9 cellular contexts compared by ENCODE assay signal in the genomic region with DNA sequence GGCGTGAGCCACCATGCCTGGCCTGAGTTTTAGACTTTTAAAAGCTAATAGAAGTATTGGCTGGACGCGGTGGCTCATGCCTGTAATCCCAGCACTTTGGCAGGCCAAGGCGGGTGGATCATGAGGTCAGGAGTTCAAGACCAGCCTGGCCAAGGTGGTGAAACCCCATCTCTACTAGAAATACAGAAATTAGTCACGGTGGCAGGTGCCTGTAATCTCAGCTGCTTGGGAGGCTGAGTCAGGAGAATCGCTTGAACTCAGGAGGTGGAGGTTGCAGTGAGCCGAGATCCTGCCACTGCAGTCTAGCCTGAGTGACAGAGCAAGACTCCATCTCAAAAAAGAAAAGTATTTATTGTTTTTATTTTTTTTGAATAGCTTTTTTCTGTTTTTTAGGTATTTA. TPM values are rescaled to one million over a fixed set of nuclear protein-coding genes. Genes with fewer than 3 reads are reported as not detected.
DNase-seq lines count a peak whose midpoint lies in the region; ATAC-seq and TF ChIP-seq lines count a peak whose summit lies in the region.
"Not testable (repeated sequence)": the region's sequence is repeated elsewhere in the genome, so short reads cannot be mapped to it uniquely, and the experiment has no call there.
"Had no signal": no experiment of that assay in that cellular context is flagged by ENCODE, and none has a peak within 500 bp of the region (broad histone marks: within the 10 kb centered on the region; RNA-seq: fewer than 3 reads in every experiment).

No MANE protein-coding gene starts in this region.

- H3K36me3 Mint-ChIP-seq in activated T-cell treated with anti-CD3 and anti-CD28 coated beads, Interleukin-2, amount 50 U/mL, for 24 hours (ENCODE audit: low read depth): peaks cover 52% of the 10 kb centered on the region
- peaks cover 28% of the 10 kb centered on the region for H3K36me3 Mint-ChIP-seq in activated naive CD8-positive, alpha-beta T cell treated with anti-CD3 and anti-CD28 coated beads, Interleukin-2, amount 50 U/mL, for 24 hours (ENCODE audit: low read depth)

- H3K9me3 Mint-ChIP-seq in activated T-cell treated with anti-CD3 and anti-CD28 coated beads, Interleukin-2, amount 50 U/mL, for 24 hours; activated naive CD8-positive, alpha-beta T cell treated with anti-CD3 and anti-CD28 coated beads, Interleukin-2, amount 50 U/mL, for 24 hours: not testable (repeated sequence)

- not testable (repeated sequence) for H3K27me3 ChIP-seq in KMS-11 (ENCODE audit: insufficient read depth, low read depth)

- H3K4me1 Mint-ChIP-seq in activated T-cell treated with anti-CD3 and anti-CD28 coated beads, Interleukin-2, amount 50 U/mL, for 24 hours (ENCODE audit: low read depth): not testable (repeated sequence)
- peaks cover 17% of the 10 kb centered on the region for H3K4me1 Mint-ChIP-seq in activated naive CD8-positive, alpha-beta T cell treated with anti-CD3 and anti-CD28 coated beads, Interleukin-2, amount 50 U/mL, for 24 hours

- peak; percentile 35 for ATAC-seq in activated naive CD8-positive, alpha-beta T cell treated with anti-CD3 and anti-CD28 coated beads, Interleukin-2, amount 50 U/mL, for 24 hours
- peak; percentile 13 for ATAC-seq in stimulated activated naive CD8-positive, alpha-beta T cell treated with anti-CD3 and anti-CD28 coated beads, Interleukin-15, Interleukin-2, amounts not matched to agents 100 U/mL and 50 U/mL, for 24 hours

- H3K27ac ChIP-seq in KMS-11: not testable (repeated sequence)

- not testable (repeated sequence) for H3K4me3 ChIP-seq in KMS-11 (IDR thresholded peaks at IDR 0.05; ENCODE audit: insufficient read depth, low read depth, low read length)

- H3K27ac Mint-ChIP-seq in activated T-cell treated with anti-CD3 and anti-CD28 coated beads, Interleukin-2, amount 50 U/mL, for 24 hours: peak overlapping the region; percentile 44
- not testable (repeated sequence) for H3K27ac Mint-ChIP-seq in activated naive CD8-positive, alpha-beta T cell treated with anti-CD3 and anti-CD28 coated beads, Interleukin-2, amount 50 U/mL, for 24 hours

- not testable (repeated sequence) for H4K20me1 ChIP-seq in KMS-11 (ENCODE audit: insufficient read depth)

- not testable (repeated sequence) for H3K36me3 ChIP-seq in KMS-11 (ENCODE audit: insufficient read depth)

- not testable (repeated sequence) for H3K4me3 Mint-ChIP-seq in activated T-cell treated with anti-CD3 and anti-CD28 coated beads, Interleukin-2, amount 50 U/mL, for 24 hours; activated naive CD8-positive, alpha-beta T cell treated with anti-CD3 and anti-CD28 coated beads, Interleukin-2, amount 50 U/mL, for 24 hours

- not testable (repeated sequence) for TF ChIP-seq CTCF in KMS-11 (conservative IDR thresholded peaks at IDR 0.05; ENCODE audit: low read depth, low read length)

- not testable (repeated sequence) for H3K27me3 Mint-ChIP-seq in activated T-cell treated with anti-CD3 and anti-CD28 coated beads, Interleukin-2, amount 50 U/mL, for 24 hours; activated naive CD8-positive, alpha-beta T cell treated with anti-CD3 and anti-CD28 coated beads, Interleukin-2, amount 50 U/mL, for 24 hours

- not testable (repeated sequence) for H3K79me2 ChIP-seq in KMS-11 (ENCODE audit: insufficient read depth, low read depth)

- H2AFZ ChIP-seq in KMS-11 (ENCODE audit: low read depth): not testable (repeated sequence)

- H3K4me1 ChIP-seq in KMS-11 (ENCODE audit: low read depth, poor library complexity, severe bottlenecking): peaks cover 22% of the 10 kb centered on the region

- peak overlapping the region; percentile 37 for H3K4me2 ChIP-seq in KMS-11

- DNase-seq in A172 (ENCODE audit: low spot score) (peak; percentile 5), myocyte (ENCODE audit: low read depth) (peak; percentile 35)
- DNase-seq in activated CD4-positive, CD25-positive, alpha-beta regulatory T cell treated with anti-CD3 and anti-CD28 coated beads, Interleukin-2, amount 50 U/mL, for 72 hours: peak; percentile 33
- not testable (repeated sequence) for DNase-seq in activated T-cell treated with anti-CD3 and anti-CD28 coated beads, Interleukin-2, amount 50 U/mL, for 24 hours
- peak; percentile 25 for DNase-seq in activated naive CD8-positive, alpha-beta T cell treated with anti-CD3 and anti-CD28 coated beads, Interleukin-2, amount 50 U/mL, for 24 hours
- peak; percentile 69 for DNase-seq in stimulated activated CD4-positive, alpha-beta T cell treated with anti-CD3 and anti-CD28 coated beads, Interleukin-1b, Interleukin-23, amount 100 ng/mL, for 48 hours
- peak; percentile 28 for DNase-seq in stimulated activated naive CD8-positive, alpha-beta T cell treated with anti-CD3 and anti-CD28 coated beads, Interleukin-15, Interleukin-2, amounts not matched to agents 100 U/mL and 50 U/mL, for 24 hours

- not testable (repeated sequence) for H3K9ac ChIP-seq in KMS-11

RNA-seq across cellular contexts. Expression of a gene that starts 39.7 kb away (rescaled TPM):
- 2.7 and 6.7 TPM in 2 replicates for total RNA-seq in A172 (2014; rRNA removed; shearing (Covaris generic))
- total RNA-seq in myocyte: 4.4 and 17.5 TPM in 2 replicates
- 2.3 TPM for polyA plus RNA-seq in myocyte (2012)
- polyA plus RNA-seq: K562 had no signal

RNA-seq across cellular contexts. Expression of a gene that starts 39.8 kb away (rescaled TPM):
- 94.3 and 103 TPM in 2 replicates for total RNA-seq in A172 (2014; rRNA removed; shearing (Covaris generic))
- 84.7 and 94.5 TPM in 2 replicates for total RNA-seq in myocyte
- 36.7 TPM for polyA plus RNA-seq in myocyte (2012)
